24 cellular contexts compared by ENCODE assay signal in genomic region chr1:157380523-157380922, GRCh38.
DNase-seq lines count a peak whose midpoint lies in the region; ATAC-seq, FAIRE-seq and TF ChIP-seq lines count a peak whose summit lies in the region.
"Had no signal": no experiment of that assay in that cellular context is flagged by ENCODE, and none has a peak within 500 bp of the region (broad histone marks: within the 10 kb centered on the region; RNA-seq: fewer than 3 reads in every experiment).

No MANE protein-coding gene starts in this region.

- H3K4me1 ChIP-seq in aorta (ENCODE audit: control insufficient read depth in 1 of 2, insufficient read depth in 2 of 2, low read length in 2 of 2), result no peaks in the 10 kb centered on the region

- FAIRE-seq in GM19239 (lab: Jason Lieb, UNC) (peak; percentile 68), H54 (lab: Jason Lieb, UNC) (no peak)
- FAIRE-seq: HTR-8/SVneo had no signal

- H3K36me3 ChIP-seq in aorta (ENCODE audit: control insufficient read depth in 1 of 2, insufficient read depth in 2 of 2, low read length in 1 of 2), result no peaks in the 10 kb centered on the region

- H3K36me3 Mint-ChIP-seq in natural killer cell, result no peaks in the 10 kb centered on the region
- H3K36me3 Mint-ChIP-seq: CD14-positive monocyte had no signal

- peaks cover 0 to under 1% of the 10 kb centered on the region in 2 donors for H3K27me3 Mint-ChIP-seq in natural killer cell (ENCODE audit: low read depth in 2 of 2)

- H3K9me3 Mint-ChIP-seq in natural killer cell, result no peaks in the 10 kb centered on the region
- H3K9me3 Mint-ChIP-seq: CD14-positive monocyte, H9 had no signal

- intact Hi-C loops in natural killer cell (cut with micrococcal nuclease), result no loop called here
- intact Hi-C loops in aorta (cut with DNase I), result no loop called here

- H3K4me3 ChIP-seq in aorta (ENCODE audit: low read length in 2 of 2), result no peak overlapping the region
- H3K4me3 ChIP-seq: GM23248, PC-9 had no signal

- TF ChIP-seq CTCF in natural killer cell (IDR thresholded peaks at IDR 0.05), result no peak

- H3K4me1 Mint-ChIP-seq in natural killer cell, result peaks cover 48 to 55% of the 10 kb centered on the region in 2 donors

- H3K27ac Mint-ChIP-seq in natural killer cell, result peak overlapping the region in 1 of 2 donors; percentile 79
- H3K27ac Mint-ChIP-seq: B cell, CD14-positive monocyte had no signal

- DNase-seq in GM19239 (ENCODE audit: insufficient read length, low spot score) (no peak), MV-4-11 (lab: John Stamatoyannopoulos, UW) (peak; percentile 25), natural killer cell (no peak), aorta (no peak), H54 (ENCODE audit: insufficient read length, low spot score) (no peak)
- no peak for DNase-seq in stimulated activated CD4-positive, alpha-beta T cell treated with anti-CD3 and anti-CD28 coated beads, Interleukin-1b, Interleukin-23, amount 100 ng/mL, for 48 hours
- DNase-seq in stimulated activated naive CD4-positive, alpha-beta T cell (lab: John Stamatoyannopoulos, UW), result no peak
- DNase-seq: Calu3, DMS79 treated with DMSO at 0.1 percent for 48 hours, GM23248, H9, KBM-7, NCI-H1092, NCI-H1436, NCI-H187, NCI-H2081 treated with DMSO at 0.1 percent for 48 hours, NCI-H2171 treated with DMSO at 0.1 percent for 48 hours, NCI-H524 treated with DMSO at 0.1 percent for 48 hours, NCI-H82, PC-9, SHP77 had no signal

- 57 to 64% methylated on average over 6 of the region's 6 CpGs for WGBS in aorta, 2 donors

- peak overlapping the region; percentile 70 for H3K4me3 Mint-ChIP-seq in natural killer cell
- H3K4me3 Mint-ChIP-seq: B cell, H9 had no signal

- H3K27me3 ChIP-seq in aorta (ENCODE audit: control insufficient read depth in 1 of 2, insufficient read depth in 2 of 2, low read length in 1 of 2), result no peaks in the 10 kb centered on the region

- peak; percentile 52 to 77 (median 67) for ATAC-seq in natural killer cell
- ATAC-seq in aorta (ENCODE audit: low FRiP score), result peak; percentile 10

- H3K27ac ChIP-seq in aorta (ENCODE audit: low read depth in 1 of 2, low read length in 2 of 2), result no peak overlapping the region
- H3K27ac ChIP-seq: GM23248, PC-9 had no signal

- H3K9me3 ChIP-seq in aorta (ENCODE audit: control insufficient read depth, low read length), result no peaks in the 10 kb centered on the region

- no peak for TF ChIP-seq POLR2A in H54 (IDR thresholded peaks at IDR 0.05; ENCODE audit: low read depth, low read length)
